9 cellular contexts compared by ENCODE assay signal in genomic region chr6:69791065-69791471, GRCh38. TPM values are rescaled to one million over a fixed set of nuclear protein-coding genes. Genes with fewer than 3 reads are reported as not detected.
DNase-seq lines count a peak whose midpoint lies in the region; ATAC-seq and TF ChIP-seq lines count a peak whose summit lies in the region.
"Had no signal": no experiment of that assay in that cellular context is flagged by ENCODE, and none has a peak within 500 bp of the region (broad histone marks: within the 10 kb centered on the region; RNA-seq: fewer than 3 reads in every experiment).

No MANE protein-coding gene starts in this region.

- H3K4me2 ChIP-seq in GM23338, result no peak overlapping the region

- no peak overlapping the region for H2AFZ ChIP-seq in GM23338

- no peak overlapping the region for H3K27ac Mint-ChIP-seq in GM23338
- H3K27ac Mint-ChIP-seq: stimulated activated effector memory CD8-positive, alpha-beta T cell treated with anti-CD3 and anti-CD28 coated beads, Interleukin-12 subunit alpha, Interleukin-12 subunit beta, amount 100 ng/mL, for 72 hours had no signal

- H3K27me3 ChIP-seq in GM23338 (ENCODE audit: insufficient read depth), result no peaks in the 10 kb centered on the region

- peaks cover 47% of the 10 kb centered on the region for H3K79me2 ChIP-seq in GM23338 (replicated peaks; ENCODE audit: insufficient read depth)

- no peaks in the 10 kb centered on the region for H3F3A ChIP-seq in GM23338 (replicated peaks; ENCODE audit: low read depth)

- H4K20me1 ChIP-seq in GM23338 (replicated peaks; ENCODE audit: insufficient read depth), result peaks cover 7% of the 10 kb centered on the region; the same call in 1 of the 2 replicates

- no peak for TF ChIP-seq CTCF in GM23338 (conservative IDR thresholded peaks at IDR 0.05; ENCODE audit: low read depth in 2 of 2)

- H3K27me3 Mint-ChIP-seq in GM23338 (ENCODE audit: insufficient read depth, low read depth, poor library complexity), result no peaks in the 10 kb centered on the region

- no peak overlapping the region for H3K4me3 Mint-ChIP-seq in GM23338
- H3K4me3 Mint-ChIP-seq: stimulated activated effector memory CD8-positive, alpha-beta T cell treated with anti-CD3 and anti-CD28 coated beads, Interleukin-12 subunit alpha, Interleukin-12 subunit beta, amount 100 ng/mL, for 72 hours had no signal

- H3K4me1 ChIP-seq in GM23338 (ENCODE audit: insufficient read depth), result peaks cover 12% of the 10 kb centered on the region

- 0 out of 2 replicates have a peak overlapping the region, but pooled peaks have one; percentile 46 for H3K27ac ChIP-seq in GM23338 (ENCODE audit: low read depth)

- DNase-seq in GM23338 (ENCODE audit: low spot score) (peak; percentile 42), NCI-H2171 treated with DMSO at 0.1 percent for 48 hours (lab: John Stamatoyannopoulos, UW) (peak; percentile 35), left colon (no peak), DMS153 treated with DMSO at 0.1 percent for 48 hours (lab: John Stamatoyannopoulos, UW; ENCODE audit: unreplicated experiment) (no peak), medulla oblongata (ENCODE audit: extremely low spot score) (no peak), NCI-H1092 (lab: John Stamatoyannopoulos, UW) (no peak)

- no peaks in the 10 kb centered on the region for H3K9me2 ChIP-seq in GM23338 (ENCODE audit: insufficient read depth)

- intact Hi-C loops in left colon (cut with DNase I, micrococcal nuclease), result no loop called here

- peaks cover 3% of the 10 kb centered on the region; the same call in 1 of the 3 replicates for H3K9me3 Mint-ChIP-seq in GM23338
- H3K9me3 Mint-ChIP-seq: stimulated activated effector memory CD8-positive, alpha-beta T cell treated with anti-CD3 and anti-CD28 coated beads, Interleukin-12 subunit alpha, Interleukin-12 subunit beta, amount 100 ng/mL, for 72 hours had no signal

- H3K4me1 Mint-ChIP-seq in GM23338, result peaks cover 27% of the 10 kb centered on the region

- H3K4me3 ChIP-seq in GM08714 (ENCODE audit: low read length) (peak overlapping the region; percentile 35; the same call in 1 of the 2 replicates), GM23338 (no peak overlapping the region)

- H3K36me3 ChIP-seq in GM23338 (ENCODE audit: insufficient read depth), result no peaks in the 10 kb centered on the region

- no peaks in the 10 kb centered on the region; the same call in 2 of the 3 replicates for H3K36me3 Mint-ChIP-seq in GM23338 (ENCODE audit: low read depth)

- ATAC-seq in GM23338 (peak; percentile 51), left colon (peak; percentile 58)
- ATAC-seq in activated CD4-positive, CD25-positive, alpha-beta regulatory T cell treated with anti-CD3 and anti-CD28 coated beads, Interleukin-2, amount 50 U/mL, for 24 hours, result no peak
- ATAC-seq: stimulated activated effector memory CD8-positive, alpha-beta T cell treated with anti-CD3 and anti-CD28 coated beads, Interleukin-12 subunit alpha, Interleukin-12 subunit beta, amount 100 ng/mL, for 72 hours had no signal

TF ChIP-seq in GM23338, 12 proteins besides CTCF, POLR2A, EP300 and RAD21 (continues in another document):
- TF ChIP-seq EZH2phosphoT487 (IDR thresholded peaks at IDR 0.05; ENCODE audit: unreplicated experiment), result no peak
- TF ChIP-seq POLR2AphosphoS5 (IDR thresholded peaks at IDR 0.05; ENCODE audit: low read depth), result no peak
- no peak for TF ChIP-seq JUNB (IDR thresholded peaks at IDR 0.05; ENCODE audit: unreplicated experiment)
- no peak for TF ChIP-seq NANOG (IDR thresholded peaks at IDR 0.05; ENCODE audit: borderline replicate concordance)
- no peak for TF ChIP-seq ZNF114 (CRISPR knock-in tag; IDR thresholded peaks at IDR 0.05)
- no peak for TF ChIP-seq ZNF462 (CRISPR knock-in tag; IDR thresholded peaks at IDR 0.05)
- no peak for TF ChIP-seq REST (IDR thresholded peaks at IDR 0.05; ENCODE audit: unreplicated experiment)
- no peak for TF ChIP-seq STAT1 (IDR thresholded peaks at IDR 0.05; ENCODE audit: unreplicated experiment)
- TF ChIP-seq CREB1 (CRISPR knock-in tag; IDR thresholded peaks at IDR 0.05; ENCODE audit: low read depth), result no peak

RNA-seq across cellular contexts. Expression of gene LMBRD1, which starts 5.7 kb away (rescaled TPM):
- total RNA-seq in GM23338 (2014; rRNA removed; shearing (Covaris generic)), result 20.3 and 25.5 TPM in 2 replicates
- polyA plus RNA-seq in GM23338 (2016; fragmentation: Nextera tagmentation; extraction: Ambion mirVana), result 18.7 and 21.0 TPM in 2 replicates
- 10 to 100 TPM; 56.9 to 85.1 TPM for total RNA-seq in left colon

Comparison
In these comparisons a context has a peak if more than half of its experiments do, and no peak if none do; other contexts are left out.
1. ATAC-seq: peak in GM23338 (single experiment) and left colon (single experiment); none in activated CD4-positive, CD25-positive, alpha-beta regulatory T cell treated with anti-CD3 and anti-CD28 coated beads, Interleukin-2, amount 50 U/mL, for 24 hours (0 of 2).
2. DNase-seq: peak in GM23338 (single experiment) and NCI-H2171 treated with DMSO at 0.1 percent for 48 hours (single experiment); none in left colon (0 of 2), DMS153 treated with DMSO at 0.1 percent for 48 hours (single experiment), medulla oblongata (single experiment) and NCI-H1092 (single experiment).